1 cellular context compared by ENCODE assay signal in the genomic region with DNA sequence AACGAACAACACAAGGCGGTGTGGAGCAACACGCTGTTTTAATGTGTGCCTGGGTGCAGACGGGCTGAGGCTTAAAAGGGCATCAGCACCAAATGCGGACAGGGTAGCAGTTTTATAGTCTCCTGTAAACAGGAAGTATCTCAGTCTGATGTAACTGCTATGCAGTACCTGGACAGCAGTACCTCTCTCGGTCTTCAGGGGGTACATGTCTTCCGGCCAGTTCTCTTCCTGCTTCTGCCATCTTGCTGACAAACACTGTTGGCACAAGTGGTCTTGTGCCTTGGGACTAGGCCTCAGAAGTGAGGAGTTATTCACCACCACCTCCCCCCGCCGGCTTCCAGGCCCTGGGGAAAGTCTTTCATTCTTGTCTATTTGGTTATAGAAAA.
TF ChIP-seq lines count a peak whose summit lies in the region.

No MANE protein-coding gene starts in this region.

TF ChIP-seq in GM23338, 12 proteins besides CTCF, POLR2A, EP300 and RAD21 (continued from another document):
- TF ChIP-seq ZNF462 (CRISPR knock-in tag; IDR thresholded peaks at IDR 0.05) (no peak), NANOG (IDR thresholded peaks at IDR 0.05; ENCODE audit: borderline replicate concordance) (no peak), POLR2AphosphoS5 (IDR thresholded peaks at IDR 0.05; ENCODE audit: low read depth) (no peak), EZH2phosphoT487 (IDR thresholded peaks at IDR 0.05; ENCODE audit: unreplicated experiment) (no peak), STAT1 (IDR thresholded peaks at IDR 0.05; ENCODE audit: unreplicated experiment) (no peak), ZNF331 (CRISPR knock-in tag; IDR thresholded peaks at IDR 0.05; ENCODE audit: low read depth) (no peak), ZNF114 (CRISPR knock-in tag; IDR thresholded peaks at IDR 0.05) (no peak), ETS1 (IDR thresholded peaks at IDR 0.05) (no peak), EZH2 (IDR thresholded peaks at IDR 0.05; ENCODE audit: low read depth, unreplicated experiment) (no peak)
